Comparison of ENCODE assay signal across 13 cellular contexts in the genomic region with DNA sequence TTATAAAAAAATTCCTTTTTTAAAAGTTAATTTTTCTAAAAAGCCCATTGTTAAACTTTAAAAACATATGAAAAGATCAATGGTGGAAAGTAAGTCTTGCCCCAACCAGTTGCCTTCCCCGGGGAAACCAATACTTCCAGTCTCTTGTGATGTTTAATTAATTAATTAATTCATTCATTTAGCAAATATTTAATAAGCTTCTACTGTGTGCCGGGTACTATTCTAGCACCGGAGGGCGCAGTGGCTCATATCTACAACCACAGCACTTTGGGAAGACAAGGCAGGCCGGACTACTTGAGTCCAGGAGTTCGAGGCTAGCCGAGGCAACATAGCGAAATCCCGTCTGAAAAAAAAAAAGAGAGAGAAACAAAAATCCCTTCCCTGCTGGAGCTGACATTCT.
DNase-seq lines count a peak whose midpoint lies in the region; ATAC-seq and TF ChIP-seq lines count a peak whose summit lies in the region.
"Had no signal": no experiment of that assay in that cellular context is flagged by ENCODE, and none has a peak within 500 bp of the region (broad histone marks: within the 10 kb centered on the region; RNA-seq: fewer than 3 reads in every experiment).

No MANE protein-coding gene starts in this region.

- H3K27ac ChIP-seq in SK-N-MC: 0 out of 2 replicates have a peak overlapping the region, but pooled peaks have one; percentile 56

- H3K4me3 ChIP-seq in BJ (ENCODE audit: low read depth, low read length): no peak overlapping the region
- no peak overlapping the region for H3K4me3 ChIP-seq in SK-N-MC
- no peak overlapping the region for H3K4me3 ChIP-seq in foreskin fibroblast (ENCODE audit: low read depth in 1 of 2, low read length in 2 of 2)

- CTCF ChIA-PET in BJ (lab: Yijun Ruan, JAX): interaction anchor here (0.9 to 1.1 kb wide), 2 partner anchors 18 to 92 kb away, joined by 3 read pairs; no protein-coding TSS in a partner anchor

- ATAC-seq in HG03520 (IDR thresholded peaks at IDR 0.05; ENCODE audit: unreplicated experiment) (no peak), HG02763 (IDR thresholded peaks at IDR 0.05; ENCODE audit: unreplicated experiment) (no peak)
- ATAC-seq: right cardiac atrium, WTC11 had no signal

- DNase-seq in BJ (ENCODE audit: low read depth): no peak
- DNase-seq in HCEC 1CT: peak; percentile 20
- no peak for DNase-seq in SK-N-MC (ENCODE audit: low read depth, low spot score)
- peak; percentile 9 to 55 for DNase-seq in foreskin fibroblast
- no peak for DNase-seq in occipital lobe (lab: John Stamatoyannopoulos, UW)
- no peak for DNase-seq in NCI-H2029 treated with DMSO at 0.1 percent for 48 hours (lab: John Stamatoyannopoulos, UW)
- DNase-seq: activated T-cell treated with anti-CD3 and anti-CD28 coated beads, Interleukin-2, amount 50 U/mL, for 48 hours; GOT3; NCI-H2107; right cardiac atrium had no signal

- TF ChIP-seq CTCF in BJ (IDR thresholded peaks at IDR 0.05; ENCODE audit: insufficient read depth, low read depth, low read length) (0 out of 2 replicates have a peak, but pooled peaks have one; percentile 7), foreskin fibroblast (IDR thresholded peaks at IDR 0.05; ENCODE audit: low read depth, low read length) (peak; percentile 17)

- peaks cover 5% of the 10 kb centered on the region; the same call in 1 of the 2 replicates for H3K36me3 ChIP-seq in BJ (ENCODE audit: control insufficient read depth, insufficient read depth, low read length)
- peaks cover 41% of the 10 kb centered on the region for H3K36me3 ChIP-seq in SK-N-MC (ENCODE audit: insufficient read depth, low read length)

- no peaks in the 10 kb centered on the region for H3K27me3 ChIP-seq in BJ (ENCODE audit: control insufficient read depth, insufficient read depth, low read length)

- no peak overlapping the region for H3K9ac ChIP-seq in SK-N-MC (ENCODE audit: insufficient read length)

- H3K9me3 ChIP-seq in SK-N-MC (ENCODE audit: low read depth, low read length): no peaks in the 10 kb centered on the region

- POLR2A ChIA-PET in BJ (lab: Charles Lee): no interaction called here

Comparison
In these comparisons a context has a peak if more than half of its experiments do, and no peak if none do; other contexts are left out.
1. DNase-seq: peak in HCEC 1CT (single experiment) and foreskin fibroblast (2 of 2); none in BJ (single experiment), SK-N-MC (single experiment), occipital lobe (single experiment) and NCI-H2029 treated with DMSO at 0.1 percent for 48 hours (single experiment).